ENCODE assay signal across 14 cellular contexts in the genomic region with DNA sequence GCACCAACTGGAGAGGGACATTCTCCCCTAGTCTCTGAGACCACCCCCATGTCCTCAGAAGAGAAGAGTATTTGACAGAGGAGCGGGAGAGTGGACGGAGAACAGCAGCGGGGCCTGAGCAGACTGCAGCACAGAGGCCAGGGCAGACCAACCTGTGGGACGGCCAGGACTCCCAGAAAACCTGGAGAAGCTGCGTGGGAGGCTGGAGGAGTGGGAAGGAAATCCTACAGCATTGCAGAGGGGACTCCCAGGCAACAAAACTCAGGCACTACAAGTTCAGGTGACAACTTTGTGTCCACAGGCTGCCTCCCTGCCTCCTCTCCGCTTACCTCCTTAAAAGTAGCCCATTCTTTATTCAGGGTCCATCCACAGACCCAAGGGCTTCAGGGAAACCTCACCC. TPM values are rescaled to one million over a fixed set of nuclear protein-coding genes. Genes with fewer than 3 reads are reported as not detected.
A peak's percentile ranks its signal among the peaks of the same experiment; 100 is the strongest.
DNase-seq lines count a peak whose midpoint lies in the region; ATAC-seq and TF ChIP-seq lines count a peak whose summit lies in the region.
"Had no signal": no experiment of that assay in that cellular context is flagged by ENCODE, and none has a peak within 500 bp of the region (broad histone marks: within the 10 kb centered on the region; RNA-seq: fewer than 3 reads in every experiment).

No MANE protein-coding gene starts in this region.

- no peaks in the 10 kb centered on the region for H3K36me3 ChIP-seq in BLaER1
- no peaks in the 10 kb centered on the region for H3K36me3 ChIP-seq in KMS-11 (ENCODE audit: insufficient read depth)
- H3K36me3 ChIP-seq in colonic mucosa = no peaks in the 10 kb centered on the region

- no peaks in the 10 kb centered on the region for H4K20me1 ChIP-seq in BLaER1
- H4K20me1 ChIP-seq in KMS-11 (ENCODE audit: insufficient read depth) = no peaks in the 10 kb centered on the region

- H3K36me3 Mint-ChIP-seq in natural killer cell treated with Interleukin-12 subunit alpha and Interleukin-12 subunit beta and Interleukin-15 and Interleukin-18, amount 100 ng/mL, for 72 hours = no peaks in the 10 kb centered on the region

- no peak for ATAC-seq in natural killer cell treated with Interleukin-12 subunit alpha and Interleukin-12 subunit beta and Interleukin-15 and Interleukin-18, amount 100 ng/mL, for 72 hours
- ATAC-seq in HG02973 (IDR thresholded peaks at IDR 0.05; ENCODE audit: unreplicated experiment) = no peak
- ATAC-seq in GM18868 (IDR thresholded peaks at IDR 0.05; ENCODE audit: unreplicated experiment) = no peak

- TF ChIP-seq CTCF in KMS-11 (conservative IDR thresholded peaks at IDR 0.05; ENCODE audit: low read depth, low read length) (no peak), colonic mucosa (IDR thresholded peaks at IDR 0.05) (no peak)

- no peaks in the 10 kb centered on the region for H3K9me3 Mint-ChIP-seq in natural killer cell treated with Interleukin-12 subunit alpha and Interleukin-12 subunit beta and Interleukin-15 and Interleukin-18, amount 100 ng/mL, for 72 hours

- intact Hi-C loops in colonic mucosa (cut with DNase I) = loop anchor here (5.0 kb wide), 1 partner anchor 32 kb away; a partner anchor contains a TSS

- H3K4me3 Mint-ChIP-seq in natural killer cell treated with Interleukin-12 subunit alpha and Interleukin-12 subunit beta and Interleukin-15 and Interleukin-18, amount 100 ng/mL, for 72 hours = peak overlapping the region; percentile 81

- peaks cover 76 to 77% of the 10 kb centered on the region in 2 donors for H3K4me1 Mint-ChIP-seq in natural killer cell treated with Interleukin-12 subunit alpha and Interleukin-12 subunit beta and Interleukin-15 and Interleukin-18, amount 100 ng/mL, for 72 hours (ENCODE audit: low read depth in 2 of 2)

- H3K9ac ChIP-seq in BLaER1 (peak overlapping the region; percentile 36; the same call in 1 of the 2 replicates), KMS-11 (no peak overlapping the region), colonic mucosa (ENCODE audit: low read depth in 2 of 2, low read length in 2 of 2) (peak overlapping the region in 1 of 2 donors; percentile 37)

- H3K4me2 ChIP-seq in BLaER1 = peak overlapping the region; percentile 92
- peak overlapping the region; percentile 9; the same call in 1 of the 2 replicates for H3K4me2 ChIP-seq in KMS-11

- H3K4me1 ChIP-seq in BLaER1 = peaks cover 100% of the 10 kb centered on the region
- peaks cover 93% of the 10 kb centered on the region for H3K4me1 ChIP-seq in KMS-11 (ENCODE audit: low read depth, poor library complexity, severe bottlenecking)
- peaks cover 18% of the 10 kb centered on the region for H3K4me1 ChIP-seq in colonic mucosa

- H3K27ac ChIP-seq in BLaER1 = peak overlapping the region; percentile 92
- H3K27ac ChIP-seq in KMS-11 = peak overlapping the region; percentile 97
- H3K27ac ChIP-seq in colonic mucosa = peak overlapping the region; percentile 73

- DNase-seq in colonic mucosa = no peak
- DNase-seq in natural killer cell treated with Interleukin-12 subunit alpha and Interleukin-12 subunit beta and Interleukin-15 and Interleukin-18, amount 100 ng/mL, for 72 hours (ENCODE audit: low spot score) = no peak
- no peak for DNase-seq in NCI-H1092 (lab: John Stamatoyannopoulos, UW)
- DNase-seq in activated gamma-delta T cell (lab: John Stamatoyannopoulos, UW) = no peak
- DNase-seq: activated CD4-positive, alpha-beta T cell treated with anti-CD3 and anti-CD28 coated beads, Interleukin-2, amount 50 U/mL, for 48 hours; COR-L47; foreskin melanocyte; NCI-H226; SHP77 treated with DMSO at 0.1 percent for 48 hours; stimulated activated naive CD4-positive, alpha-beta T cell had no signal

- H3K79me2 ChIP-seq in KMS-11 (ENCODE audit: insufficient read depth, low read depth) = no peaks in the 10 kb centered on the region

- H3K27me3 Mint-ChIP-seq in natural killer cell treated with Interleukin-12 subunit alpha and Interleukin-12 subunit beta and Interleukin-15 and Interleukin-18, amount 100 ng/mL, for 72 hours = no peaks in the 10 kb centered on the region

- H3K9me3 ChIP-seq in BLaER1 = no peaks in the 10 kb centered on the region
- no peaks in the 10 kb centered on the region for H3K9me3 ChIP-seq in colonic mucosa

- no peak overlapping the region for H2AFZ ChIP-seq in KMS-11 (ENCODE audit: low read depth)

- H3K27ac Mint-ChIP-seq in natural killer cell treated with Interleukin-12 subunit alpha and Interleukin-12 subunit beta and Interleukin-15 and Interleukin-18, amount 100 ng/mL, for 72 hours = peak overlapping the region; percentile 98 to 100

- H3K27me3 ChIP-seq in BLaER1 = no peaks in the 10 kb centered on the region
- no peaks in the 10 kb centered on the region for H3K27me3 ChIP-seq in KMS-11 (ENCODE audit: insufficient read depth, low read depth)
- no peaks in the 10 kb centered on the region for H3K27me3 ChIP-seq in colonic mucosa

- H3K4me3 ChIP-seq in BLaER1 = no peak overlapping the region
- H3K4me3 ChIP-seq in KMS-11 (IDR thresholded peaks at IDR 0.05; ENCODE audit: insufficient read depth, low read depth, low read length) = no peak overlapping the region
- H3K4me3 ChIP-seq in colonic mucosa = no peak overlapping the region

RNA-seq across cellular contexts. Expression of a gene that starts 29.9 kb away (rescaled TPM):
- 10 to 100 TPM; 11.9 to 17.0 TPM for total RNA-seq in colonic mucosa
- 1 to 10 TPM; 5.9 to 6.3 TPM for total RNA-seq in natural killer cell treated with Interleukin-12 subunit alpha and Interleukin-12 subunit beta and Interleukin-15 and Interleukin-18, amount 100 ng/mL, for 72 hours

RNA-seq across cellular contexts. Expression of a gene that starts 32.4 kb away (rescaled TPM):
- total RNA-seq in colonic mucosa = 10 to 100 TPM; 41.5 to 58.4 TPM
- total RNA-seq in natural killer cell treated with Interleukin-12 subunit alpha and Interleukin-12 subunit beta and Interleukin-15 and Interleukin-18, amount 100 ng/mL, for 72 hours = 10 to 100 TPM; 71.2 to 78.6 TPM

RNA-seq across cellular contexts. Expression of a gene that starts 46.3 kb away (rescaled TPM):
- total RNA-seq in colonic mucosa = 1 to 10 TPM; 5.1 to 9.4 TPM
- total RNA-seq in natural killer cell treated with Interleukin-12 subunit alpha and Interleukin-12 subunit beta and Interleukin-15 and Interleukin-18, amount 100 ng/mL, for 72 hours = 10 to 100 TPM in 1 of 2 donors, 1 to 10 TPM in 1; 7.2 to 11.6 TPM

RNA-seq across cellular contexts. Expression of a gene that starts 59.3 kb away (rescaled TPM):
- not detected for total RNA-seq in colonic mucosa
- total RNA-seq in natural killer cell treated with Interleukin-12 subunit alpha and Interleukin-12 subunit beta and Interleukin-15 and Interleukin-18, amount 100 ng/mL, for 72 hours = under 1 TPM; 0.45 to 0.67 TPM
